In genomic region chr17:81950501-81950900, GRCh38 we compare ENCODE assay signal across 24 cellular contexts. TPM values are rescaled to one million over a fixed set of nuclear protein-coding genes. Genes with fewer than 3 reads are reported as not detected.
"Had no signal": no experiment of that assay in that cellular context is flagged by ENCODE, and none has a peak within 500 bp of the region (broad histone marks: within the 10 kb centered on the region; RNA-seq: fewer than 3 reads in every experiment).

No MANE protein-coding gene starts in this region.

- H3K4me3 Mint-ChIP-seq: IgD-negative memory B cell had no signal

- H3K27ac Mint-ChIP-seq: IgD-negative memory B cell had no signal

- H3K9ac ChIP-seq: KMS-11 had no signal

- H3K9me3 ChIP-seq: SJSA1 had no signal

- H3K4me1 ChIP-seq: SJSA1 had no signal

- H3K4me1 Mint-ChIP-seq: IgD-negative memory B cell had no signal

- H3K9me3 Mint-ChIP-seq: IgD-negative memory B cell had no signal

- H3K36me3 Mint-ChIP-seq: IgD-negative memory B cell had no signal

- H3K27ac ChIP-seq: KMS-11, SJSA1, SK-N-MC had no signal

- ATAC-seq: K562 had no signal

- DNase-seq: Kasumi-1, MM.1S, NCI-H1092 treated with DMSO at 0.1 percent for 48 hours, NCI-H1436, NCI-H187, NCI-H2029, NCI-H2081 treated with DMSO at 0.1 percent for 48 hours, NCI-H2171, NCI-H226, NCI-H446, NCI-H510A, NCI-H524 treated with DMSO at 0.1 percent for 48 hours, NCI-H69, NCI-H774, Right ventricle myocardium superior, RPMI8226, SIG-M5 had no signal

- H3K4me3 ChIP-seq: K562, SJSA1, SK-N-MC had no signal

- H3K4me2 ChIP-seq: KMS-11 had no signal

- H3K36me3 ChIP-seq: SJSA1 had no signal

RNA-seq across cellular contexts. Expression of gene MYADML2, which starts 3.5 kb away (rescaled TPM):
- total RNA-seq: HT1080, K562, M059J, SJSA1 had no signal
- polyA plus RNA-seq: IgD-negative memory B cell, K562 had no signal

RNA-seq across cellular contexts. Expression of gene NOTUM, which starts 10.5 kb away (rescaled TPM):
- total RNA-seq: HT1080 had no signal
- polyA plus RNA-seq: IgD-negative memory B cell had no signal
